ENCODE assay signal across 9 cellular contexts in genomic region chr7:128737867-128738390, GRCh38. TPM values are rescaled to one million over a fixed set of nuclear protein-coding genes. Genes with fewer than 3 reads are reported as not detected.
DNase-seq lines count a peak whose midpoint lies in the region; ATAC-seq, FAIRE-seq and TF ChIP-seq lines count a peak whose summit lies in the region.
"Had no signal": no experiment of that assay in that cellular context is flagged by ENCODE, and none has a peak within 500 bp of the region (broad histone marks: within the 10 kb centered on the region; RNA-seq: fewer than 3 reads in every experiment).

No MANE protein-coding gene starts in this region.

- DNase-seq in GM03348 (ENCODE audit: low spot score): peak; percentile 56
- DNase-seq in RCC 7860 (ENCODE audit: low spot score): peak; percentile 81
- peak; percentile 17 for DNase-seq in esophagus muscularis mucosa (ENCODE audit: extremely low spot score)
- peak; percentile 62 for DNase-seq in retinal pigment epithelial cell (ENCODE audit: low read depth)
- DNase-seq in DMS53 treated with DMSO at 0.1 percent for 48 hours (lab: John Stamatoyannopoulos, UW; ENCODE audit: unreplicated experiment): no peak
- no peak for DNase-seq in anterior cingulate cortex (lab: John Stamatoyannopoulos, UW)
- no peak for DNase-seq in MV-4-11 (lab: John Stamatoyannopoulos, UW)

- no peaks in the 10 kb centered on the region for H3K27me3 ChIP-seq in esophagus muscularis mucosa

- FAIRE-seq in RCC 7860 (lab: Jason Lieb, UNC): peak; percentile 84
- FAIRE-seq: H1 had no signal

- TF ChIP-seq CTCF in esophagus muscularis mucosa (IDR thresholded peaks at IDR 0.05) (no peak), retinal pigment epithelial cell (conservative IDR thresholded peaks at IDR 0.05; ENCODE audit: low read depth, low read length) (no peak)

- TF ChIP-seq POLR2A in esophagus muscularis mucosa (IDR thresholded peaks at IDR 0.05; ENCODE audit: low read depth): no peak

- no peaks in the 10 kb centered on the region for H3K36me3 ChIP-seq in esophagus muscularis mucosa

- H3K4me3 ChIP-seq in esophagus muscularis mucosa (peak overlapping the region in 1 of 4 donors; percentile 97), retinal pigment epithelial cell (ENCODE audit: low read length) (no peak overlapping the region)

- H3K9me3 ChIP-seq in esophagus muscularis mucosa: no peaks in the 10 kb centered on the region

- H3K4me1 ChIP-seq in esophagus muscularis mucosa: peaks cover 28 to 41% (median 41%) of the 10 kb centered on the region in 4 donors

- 17% methylated on average over 1 of the region's 1 CpG for whole genome bisulfite sequencing in esophagus muscularis mucosa

- no peak for TF ChIP-seq EP300 in esophagus muscularis mucosa (IDR thresholded peaks at IDR 0.05)

- intact Hi-C loops in esophagus muscularis mucosa (cut with DNase I): loop anchor here (5.0 to 10.0 kb wide), 2 partner anchors 54 to 137 kb away; partner anchors contain the start of gene CCDC136

- no peak for ATAC-seq in HG02870 (IDR thresholded peaks at IDR 0.05; ENCODE audit: unreplicated experiment)

- peak overlapping the region; percentile 91 to 99 (median 94) for H3K27ac ChIP-seq in esophagus muscularis mucosa (replicated peaks in 1 of 4)

RNA-seq across cellular contexts. Expression of gene CALU, which starts 1.2 kb away (rescaled TPM):
- total RNA-seq in esophagus muscularis mucosa: 100 to 1,000 TPM; 188 to 269 (median 199) TPM

RNA-seq across cellular contexts. Expression of gene OPN1SW, which starts 37.7 kb away (rescaled TPM):
- not detected for total RNA-seq in esophagus muscularis mucosa
- total RNA-seq: H1 had no signal

RNA-seq across cellular contexts. Expression of gene CCDC136, which starts 53.8 kb away (rescaled TPM):
- 10 to 100 TPM; 20.7 to 36.5 (median 33.7) TPM for total RNA-seq in esophagus muscularis mucosa

Comparison
In these comparisons a context has a peak if more than half of its experiments do, and no peak if none do; other contexts are left out.
1. DNase-seq: peak in GM03348 (single experiment), RCC 7860 (single experiment), esophagus muscularis mucosa (single experiment) and retinal pigment epithelial cell (single experiment); none in DMS53 treated with DMSO at 0.1 percent for 48 hours (single experiment), anterior cingulate cortex (0 of 58) and MV-4-11 (single experiment).